Comparison of ENCODE assay signal across 1 cellular context in the genomic region with DNA sequence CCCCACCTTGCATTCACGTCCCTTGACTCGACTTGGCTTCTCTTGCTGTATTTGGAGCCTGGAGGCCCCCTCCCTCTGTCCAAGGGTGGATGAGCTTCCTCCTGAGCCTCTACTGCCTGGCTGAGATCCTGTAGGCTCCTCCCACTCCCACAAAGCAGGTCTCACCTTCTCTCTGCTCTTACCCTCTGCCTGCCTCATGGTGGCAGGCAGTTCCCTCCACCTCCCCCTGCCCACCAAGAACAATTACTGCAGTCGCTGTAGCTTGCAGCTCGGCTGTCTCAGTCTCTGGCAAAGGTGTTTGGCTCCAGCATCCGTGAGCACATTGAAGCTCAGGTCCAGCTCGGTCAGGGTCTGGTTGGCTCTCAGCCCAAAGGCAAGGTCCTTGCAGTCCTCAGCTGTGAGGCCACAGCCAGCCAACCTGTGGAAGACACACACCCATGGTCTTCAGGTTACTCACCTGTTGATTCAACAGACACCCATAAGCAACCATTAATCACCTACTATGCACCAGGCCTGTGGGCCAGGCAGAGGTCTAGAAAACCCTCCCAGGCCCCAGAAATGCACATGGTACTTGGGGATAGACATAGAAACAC.
TF ChIP-seq lines count a peak whose summit lies in the region.

No MANE protein-coding gene starts in this region.

TF ChIP-seq in HEK293, 187 proteins besides CTCF, POLR2A, EP300 and RAD21 (continued from another document):
- TF ChIP-seq, protein P1, sequence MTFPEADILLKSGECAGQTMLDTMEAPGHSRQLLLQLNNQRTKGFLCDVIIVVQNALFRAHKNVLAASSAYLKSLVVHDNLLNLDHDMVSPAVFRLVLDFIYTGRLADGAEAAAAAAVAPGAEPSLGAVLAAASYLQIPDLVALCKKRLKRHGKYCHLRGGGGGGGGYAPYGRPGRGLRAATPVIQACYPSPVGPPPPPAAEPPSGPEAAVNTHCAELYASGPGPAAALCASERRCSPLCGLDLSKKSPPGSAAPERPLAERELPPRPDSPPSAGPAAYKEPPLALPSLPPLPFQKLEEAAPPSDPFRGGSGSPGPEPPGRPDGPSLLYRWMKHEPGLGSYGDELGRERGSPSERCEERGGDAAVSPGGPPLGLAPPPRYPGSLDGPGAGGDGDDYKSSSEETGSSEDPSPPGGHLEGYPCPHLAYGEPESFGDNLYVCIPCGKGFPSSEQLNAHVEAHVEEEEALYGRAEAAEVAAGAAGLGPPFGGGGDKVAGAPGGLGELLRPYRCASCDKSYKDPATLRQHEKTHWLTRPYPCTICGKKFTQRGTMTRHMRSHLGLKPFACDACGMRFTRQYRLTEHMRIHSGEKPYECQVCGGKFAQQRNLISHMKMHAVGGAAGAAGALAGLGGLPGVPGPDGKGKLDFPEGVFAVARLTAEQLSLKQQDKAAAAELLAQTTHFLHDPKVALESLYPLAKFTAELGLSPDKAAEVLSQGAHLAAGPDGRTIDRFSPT (tag by site-specific recombination; IDR thresholded peaks at IDR 0.05), result no peak
- TF ChIP-seq, protein P2, sequence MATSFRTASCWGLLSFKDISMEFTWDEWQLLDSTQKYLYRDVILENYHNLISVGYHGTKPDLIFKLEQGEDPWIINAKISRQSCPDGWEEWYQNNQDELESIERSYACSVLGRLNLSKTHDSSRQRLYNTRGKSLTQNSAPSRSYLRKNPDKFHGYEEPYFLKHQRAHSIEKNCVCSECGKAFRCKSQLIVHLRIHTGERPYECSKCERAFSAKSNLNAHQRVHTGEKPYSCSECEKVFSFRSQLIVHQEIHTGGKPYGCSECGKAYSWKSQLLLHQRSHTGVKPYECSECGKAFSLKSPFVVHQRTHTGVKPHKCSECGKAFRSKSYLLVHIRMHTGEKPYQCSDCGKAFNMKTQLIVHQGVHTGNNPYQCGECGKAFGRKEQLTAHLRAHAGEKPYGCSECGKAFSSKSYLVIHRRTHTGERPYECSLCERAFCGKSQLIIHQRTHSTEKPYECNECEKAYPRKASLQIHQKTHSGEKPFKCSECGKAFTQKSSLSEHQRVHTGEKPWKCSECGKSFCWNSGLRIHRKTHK (tag by site-specific recombination; IDR thresholded peaks at IDR 0.05), result no peak
- no peak for TF ChIP-seq ZNF677 (tag by site-specific recombination; IDR thresholded peaks at IDR 0.05)
- TF ChIP-seq YY2 (tag by site-specific recombination; IDR thresholded peaks at IDR 0.05), result no peak
